ENCODE assay signal across 24 cellular contexts in the genomic region with DNA sequence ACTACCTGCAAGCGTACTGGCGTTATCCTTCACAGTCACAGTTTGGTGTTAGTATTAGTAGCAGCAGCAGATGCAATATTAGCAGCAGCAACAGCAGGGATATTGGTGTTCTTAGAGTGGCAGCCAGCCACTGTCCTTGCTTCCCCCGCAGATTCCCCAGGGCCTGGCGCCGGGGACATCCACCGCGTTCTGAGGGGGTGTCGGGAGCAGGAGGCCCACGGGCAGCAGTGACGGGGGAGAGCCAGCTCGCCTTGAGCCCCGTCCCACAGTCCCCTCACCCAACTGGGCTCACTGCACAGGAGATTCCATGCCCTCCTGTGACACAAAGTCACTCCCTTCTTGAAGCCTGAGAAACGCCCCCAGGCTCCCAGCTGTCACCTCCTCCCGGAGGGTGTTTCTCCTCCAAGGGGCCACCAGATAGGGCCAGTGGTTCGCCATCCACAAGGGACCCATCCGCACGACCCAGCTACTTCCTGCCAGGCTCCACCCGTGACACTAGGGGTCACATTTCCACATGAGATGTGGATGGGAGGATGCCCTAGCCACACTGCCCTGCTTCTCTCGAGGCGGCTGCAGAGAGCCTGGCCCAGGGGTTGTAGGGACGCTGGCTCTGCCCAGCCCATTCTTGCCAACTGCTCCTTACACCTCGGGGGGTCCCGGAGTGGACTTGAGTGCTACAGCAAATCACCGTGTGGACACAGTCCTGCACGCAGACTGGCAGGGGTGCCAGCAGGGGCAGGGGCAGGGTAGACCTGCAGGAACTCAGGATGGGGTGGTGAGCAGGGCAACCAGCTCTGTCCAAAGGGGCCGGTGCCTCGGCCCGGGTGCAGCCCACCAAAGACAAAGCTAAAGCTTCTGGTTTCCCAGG.
DNase-seq lines count a peak whose midpoint lies in the region; ATAC-seq and TF ChIP-seq lines count a peak whose summit lies in the region.
"Had no signal": no experiment of that assay in that cellular context is flagged by ENCODE, and none has a peak within 500 bp of the region (broad histone marks: within the 10 kb centered on the region; RNA-seq: fewer than 3 reads in every experiment).

No MANE protein-coding gene starts in this region.

- H3K4me3 ChIP-seq in DND-41 (ENCODE audit: low read depth in 1 of 2, low read length in 2 of 2) (no peak overlapping the region), endodermal cell (ENCODE audit: low read length) (no peak overlapping the region), trophoblast cell (ENCODE audit: low read depth, low read length) (no peak overlapping the region)
- H3K4me3 ChIP-seq: BLaER1 treated with 17β-estradiol and CSF1 and Interleukin-3, amounts not matched to agents 10 nM and 100 nM; GM23338; K562; MG63; PC-9; SJCRH30 had no signal

- no peak for ATAC-seq in DND-41 (ENCODE audit: insufficient read depth, low read depth)
- ATAC-seq: GM23338 had no signal

- H3K4ac ChIP-seq in trophoblast cell (ENCODE audit: low read depth, low read length): no peak overlapping the region

- no peak overlapping the region for H3K18ac ChIP-seq in trophoblast cell (ENCODE audit: low read length)

- H3K27me3 Mint-ChIP-seq in endodermal cell (ENCODE audit: insufficient read depth): no peaks in the 10 kb centered on the region
- H3K27me3 Mint-ChIP-seq: CD4-positive, alpha-beta memory T cell had no signal

- H2BK5ac ChIP-seq in trophoblast cell (ENCODE audit: low read depth, low read length, poor library complexity): no peak overlapping the region

- H4K12ac ChIP-seq in trophoblast cell (ENCODE audit: low read depth, low read length): no peak overlapping the region

- peak; percentile 22 for DNase-seq in DMS53 (lab: John Stamatoyannopoulos, UW)
- DNase-seq in DMS53 treated with DMSO at 0.1 percent for 48 hours (lab: John Stamatoyannopoulos, UW; ENCODE audit: unreplicated experiment): no peak
- peak; percentile 21 for DNase-seq in NCI-H82 (lab: John Stamatoyannopoulos, UW)
- no peak for DNase-seq in NCI-H82 treated with DMSO at 0.1 percent for 48 hours (lab: John Stamatoyannopoulos, UW; ENCODE audit: unreplicated experiment)
- peak; percentile 10 for DNase-seq in DND-41
- no peak for DNase-seq in endodermal cell
- no peak for DNase-seq in trophoblast cell
- no peak for DNase-seq in central memory CD4-positive, alpha-beta T cell
- DNase-seq: ACHN; CD4-positive, alpha-beta memory T cell; GDM1; HCEC 1CT; MG63; NCI-H1092; NCI-H2081; NCI-H2227 treated with DMSO at 0.1 percent for 48 hours; PC-9; SJCRH30 had no signal

- H3K4me3 Mint-ChIP-seq in endodermal cell: no peak overlapping the region
- H3K4me3 Mint-ChIP-seq: CD4-positive, alpha-beta memory T cell; GM23338 had no signal

- peaks cover under 1% of the 10 kb centered on the region for H3K4me1 Mint-ChIP-seq in endodermal cell
- H3K4me1 Mint-ChIP-seq: CD4-positive, alpha-beta memory T cell; GM23338 had no signal

- no peaks in the 10 kb centered on the region for H3K9me3 ChIP-seq in DND-41 (ENCODE audit: insufficient read depth, low read length, severe bottlenecking)
- H3K9me3 ChIP-seq in endodermal cell (ENCODE audit: control insufficient read depth, low read length): no peaks in the 10 kb centered on the region
- peaks cover 6% of the 10 kb centered on the region for H3K9me3 ChIP-seq in trophoblast cell (ENCODE audit: insufficient read depth, low read depth, low read length)
- H3K9me3 ChIP-seq: BLaER1 treated with 17β-estradiol and CSF1 and Interleukin-3, amounts not matched to agents 10 nM and 100 nM; MG63; SJCRH30 had no signal

- H3K4me1 ChIP-seq in DND-41 (ENCODE audit: insufficient read depth, low read length): no peaks in the 10 kb centered on the region
- no peaks in the 10 kb centered on the region for H3K4me1 ChIP-seq in endodermal cell (ENCODE audit: control insufficient read depth, insufficient read depth, low read length)
- H3K4me1 ChIP-seq in trophoblast cell (ENCODE audit: control insufficient read depth in 1 of 2, insufficient read depth in 2 of 2, low read length in 2 of 2): no peaks in the 10 kb centered on the region
- H3K4me1 ChIP-seq: SJCRH30 had no signal

- H3K27ac Mint-ChIP-seq in endodermal cell: no peak overlapping the region
- H3K27ac Mint-ChIP-seq: CD4-positive, alpha-beta memory T cell; GM23338 had no signal

- H2AFZ ChIP-seq in DND-41 (ENCODE audit: low read depth, low read length): no peak overlapping the region
- no peak overlapping the region for H2AFZ ChIP-seq in trophoblast cell (ENCODE audit: insufficient read depth, low read length, poor library complexity)
- H2AFZ ChIP-seq: GM23338, PC-9 had no signal

- H2BK12ac ChIP-seq in trophoblast cell (ENCODE audit: low read length): no peak overlapping the region

- no peaks in the 10 kb centered on the region for H3K79me1 ChIP-seq in trophoblast cell (ENCODE audit: low read length)

- H3K36me3 ChIP-seq in DND-41 (ENCODE audit: insufficient read depth, low read length) (no peaks in the 10 kb centered on the region), endodermal cell (ENCODE audit: control insufficient read depth, insufficient read depth, low read length) (no peaks in the 10 kb centered on the region), trophoblast cell (ENCODE audit: control insufficient read depth in 1 of 2, insufficient read depth in 2 of 2, low read length in 2 of 2) (no peaks in the 10 kb centered on the region)
- H3K36me3 ChIP-seq: BLaER1 treated with 17β-estradiol and CSF1 and Interleukin-3, amounts not matched to agents 10 nM and 100 nM; MG63; SJCRH30 had no signal

- H3K79me2 ChIP-seq in DND-41 (ENCODE audit: insufficient read depth, low read length): no peaks in the 10 kb centered on the region
- H3K79me2 ChIP-seq in trophoblast cell (ENCODE audit: control insufficient read depth, insufficient read depth, low read length, poor library complexity): no peaks in the 10 kb centered on the region

- no peak overlapping the region for H3K23ac ChIP-seq in trophoblast cell (ENCODE audit: low read length)

- H2BK120ac ChIP-seq in trophoblast cell (ENCODE audit: insufficient read depth, low read length, poor library complexity): no peak overlapping the region

- H3K27ac ChIP-seq in DND-41 (ENCODE audit: low read length) (no peak overlapping the region), endodermal cell (ENCODE audit: low read depth, low read length) (peak overlapping the region; percentile 44), trophoblast cell (ENCODE audit: low read depth, low read length) (no peak overlapping the region)
- H3K27ac ChIP-seq: 22Rv1; BLaER1 treated with 17β-estradiol and CSF1 and Interleukin-3, amounts not matched to agents 10 nM and 100 nM; HL-60; PC-9; RWPE1; SJCRH30 had no signal

- H2AK5ac ChIP-seq in trophoblast cell (ENCODE audit: low read length): no peak overlapping the region

- H4K91ac ChIP-seq in trophoblast cell (ENCODE audit: low read depth, low read length): no peak overlapping the region

- no peak overlapping the region for H4K8ac ChIP-seq in trophoblast cell (ENCODE audit: low read depth, low read length)

- no peaks in the 10 kb centered on the region for H3K9me3 Mint-ChIP-seq in endodermal cell

- no peak overlapping the region for H3K9ac ChIP-seq in DND-41 (ENCODE audit: low read depth, low read length)
- H3K9ac ChIP-seq in endodermal cell (ENCODE audit: extremely low read depth, low read length, poor library complexity, severe bottlenecking): no peak overlapping the region
- no peak overlapping the region for H3K9ac ChIP-seq in trophoblast cell (ENCODE audit: low read length)
- H3K9ac ChIP-seq: BLaER1 treated with 17β-estradiol and CSF1 and Interleukin-3, amounts not matched to agents 10 nM and 100 nM had no signal

- no peaks in the 10 kb centered on the region for H3K27me3 ChIP-seq in DND-41 (ENCODE audit: insufficient read depth, low read length, poor library complexity)
- H3K27me3 ChIP-seq in endodermal cell (ENCODE audit: control insufficient read depth, insufficient read depth, low read length, poor library complexity, severe bottlenecking): no peaks in the 10 kb centered on the region
- H3K27me3 ChIP-seq in trophoblast cell (ENCODE audit: insufficient read depth, low read length): no peaks in the 10 kb centered on the region
- H3K27me3 ChIP-seq: BLaER1 treated with 17β-estradiol and CSF1 and Interleukin-3, amounts not matched to agents 10 nM and 100 nM; MG63 had no signal

- WGBS in endodermal cell (ENCODE audit: insufficient coverage in 1 of 2, insufficient read length in 1 of 2), 2 experiments: 93 to 98% methylated on average over 15 to 28 of the region's 28 CpGs
- no CpG with 5 or more reads among the region's 28 CpGs for WGBS in trophoblast cell (ENCODE audit: extremely low coverage, insufficient coverage, insufficient read length)

- 0 out of 2 replicates have a peak, but pooled peaks cover 5% of the 10 kb centered on the region for H4K20me1 ChIP-seq in DND-41 (ENCODE audit: insufficient read depth, low read length)

- H3K4me2 ChIP-seq in DND-41 (ENCODE audit: insufficient read depth, low read length): no peak overlapping the region
- H3K4me2 ChIP-seq in trophoblast cell (ENCODE audit: low read length): no peak overlapping the region
- H3K4me2 ChIP-seq: BLaER1 treated with 17β-estradiol and CSF1 and Interleukin-3, amounts not matched to agents 10 nM and 100 nM; GM23338; PC-9 had no signal

- peak; percentile 50 for TF ChIP-seq CTCF in DND-41 (IDR thresholded peaks at IDR 0.05; ENCODE audit: borderline replicate concordance, extremely low read depth, low read length, poor library complexity, severe bottlenecking)
- TF ChIP-seq CTCF in endodermal cell (conservative IDR thresholded peaks at IDR 0.05): no peak

- H3K14ac ChIP-seq in trophoblast cell (ENCODE audit: low read length): no peak overlapping the region

- no peaks in the 10 kb centered on the region for H3K36me3 Mint-ChIP-seq in endodermal cell (ENCODE audit: low read depth)
- H3K36me3 Mint-ChIP-seq: CD4-positive, alpha-beta memory T cell had no signal

Comparison
In these comparisons a context has a peak if more than half of its experiments do, and no peak if none do; other contexts are left out.
1. DNase-seq: peak in DMS53 (single experiment), NCI-H82 (single experiment) and DND-41 (single experiment); none in DMS53 treated with DMSO at 0.1 percent for 48 hours (single experiment), NCI-H82 treated with DMSO at 0.1 percent for 48 hours (single experiment), endodermal cell (single experiment), trophoblast cell (0 of 2) and central memory CD4-positive, alpha-beta T cell (single experiment).